Comparison of ENCODE assay signal across 7 cellular contexts in genomic region chr14:23551266-23552028, GRCh38. TPM values are rescaled to one million over a fixed set of nuclear protein-coding genes. Genes with fewer than 3 reads are reported as not detected.
DNase-seq lines count a peak whose midpoint lies in the region; ATAC-seq and TF ChIP-seq lines count a peak whose summit lies in the region.

Gene ZFHX2, minus strand, starts transcription at chr14:23551765. Its CDS starts 16,440 bp downstream, at chr14:23535325.

- H3K36me3 Mint-ChIP-seq in activated B cell treated with CpG ODN at 0.5 μM for 24 hours (ENCODE audit: low read depth) = peaks cover 8% of the 10 kb centered on the region

- H3K4me1 Mint-ChIP-seq in activated B cell treated with CpG ODN at 0.5 μM for 24 hours = peaks cover 13% of the 10 kb centered on the region

- no peak within 1 kb of the TSS for H3K4me3 Mint-ChIP-seq in activated B cell treated with CpG ODN at 0.5 μM for 24 hours

- CTCF ChIA-PET in activated B cell treated with CpG ODN at 0.5 μM for 24 hours (lab: Charles Lee) = interaction anchor here (0.6 to 2.5 kb wide), 3 partner anchors 9 to 12 kb away, joined by 3 to 8 read pairs (median 5); no protein-coding TSS in a partner anchor

- ATAC-seq in GM18861 (IDR thresholded peaks at IDR 0.05; ENCODE audit: unreplicated experiment) (peak; percentile 50), HG03175 (IDR thresholded peaks at IDR 0.05; ENCODE audit: unreplicated experiment) (peak; percentile 49), activated B cell treated with CpG ODN at 0.5 μM for 24 hours (ENCODE audit: low read depth) (peak; percentile 53)

- peak within 1 kb of the TSS; percentile 81 for H3K27ac Mint-ChIP-seq in activated B cell treated with CpG ODN at 0.5 μM for 24 hours

- H3K27me3 Mint-ChIP-seq in activated B cell treated with CpG ODN at 0.5 μM for 24 hours = no peaks in the 10 kb centered on the region

- POLR2A ChIA-PET in activated B cell treated with CpG ODN at 0.5 μM for 24 hours (lab: Charles Lee) = interaction anchor here (0.6 to 3.3 kb wide), 9 partner anchors 9 to 726 kb away, joined by 3 to 15 read pairs (median 3); partner anchors contain the start of gene AP1G2

- intact Hi-C loops in activated B cell treated with CpG ODN at 0.5 μM for 24 hours (cut with micrococcal nuclease) = loop anchor here (1.0 to 10.0 kb wide), 10 partner anchors 12 to 893 kb away; partner anchors contain the start of genes ACIN1, ADCY4, AP1G2 and C14orf119

- no peak for TF ChIP-seq CTCF in activated B cell treated with CpG ODN at 0.5 μM for 24 hours (IDR thresholded peaks at IDR 0.05)

- DNase-seq in NCI-H2227 (lab: John Stamatoyannopoulos, UW; ENCODE audit: unreplicated experiment) (peak; percentile 90), activated B cell treated with CpG ODN at 0.5 μM for 24 hours (peak; percentile 79), caudate nucleus (lab: John Stamatoyannopoulos, UW) (peak; percentile 18 to 93 (median 82)), kidney tubule cell (ENCODE audit: low spot score) (peak; percentile 94)
- peak; percentile 47 to 72 for DNase-seq in stimulated activated CD4-positive, alpha-beta T cell treated with anti-CD3 and anti-CD28 coated beads, Interleukin-15, amount 100 ng/mL, for 48 hours (ENCODE audit: low read depth in 2 of 2)

- no peaks in the 10 kb centered on the region for H3K9me3 Mint-ChIP-seq in activated B cell treated with CpG ODN at 0.5 μM for 24 hours

- H3K27ac ChIP-seq in caudate nucleus (ENCODE audit: low read depth, low read length) = peak within 1 kb of the TSS; percentile 83

RNA-seq across cellular contexts. Expression of gene ZFHX2, which starts in this region (rescaled TPM):
- 2.2 and 2.6 TPM in 2 replicates for total RNA-seq in activated B cell treated with CpG ODN at 0.5 μM for 24 hours

Comparison
In these comparisons a context has a peak if more than half of its experiments do, and no peak if none do; other contexts are left out.
1. Peak in every context shown above with its lines: DNase-seq, ATAC-seq and H3K27ac ChIP-seq.